In genomic region chr6:135073757-135074393, GRCh38 we compare ENCODE assay signal across 1 cellular context.
TF ChIP-seq lines count a peak whose summit lies in the region.

No MANE protein-coding gene starts in this region.

TF ChIP-seq in K562, 482 proteins besides CTCF, POLR2A, EP300 and RAD21 (continued from another document):
- TF ChIP-seq EGR1 (conservative IDR thresholded peaks at IDR 0.05) (peak; percentile 72), ATF7 (IDR thresholded peaks at IDR 0.05) (0 out of 2 replicates have a peak, but pooled peaks have one; percentile 19), SMARCE1 (IDR thresholded peaks at IDR 0.05) (peak; percentile 85; the same call in 1 of the 2 replicates), PRDM10 (IDR thresholded peaks at IDR 0.05; ENCODE audit: partially characterized antibody) (no peak), PHTF2 (CRISPR knock-in tag; IDR thresholded peaks at IDR 0.05) (no peak), GATAD2B (IDR thresholded peaks at IDR 0.05; ENCODE audit: borderline replicate concordance) (peak; percentile 90), PML (IDR thresholded peaks at IDR 0.05; ENCODE audit: low read length) (peak; percentile 80), PBX2 (CRISPR knock-in tag; IDR thresholded peaks at IDR 0.05; ENCODE audit: low read depth) (no peak), PBX2 (tag; conservative IDR thresholded peaks at IDR 0.05; ENCODE audit: low read depth) (peak; percentile 94), HDAC1 (IDR thresholded peaks at IDR 0.05) (peak in 1 of 2 experiments; percentile 39; a peak in 1 of 4 replicates), TCF7 (IDR thresholded peaks at IDR 0.05; ENCODE audit: borderline replicate concordance) (no peak), TEAD4 (IDR thresholded peaks at IDR 0.05; ENCODE audit: low read length) (peak; percentile 93), TEAD4 (CRISPR knock-in tag; IDR thresholded peaks at IDR 0.05; ENCODE audit: borderline replicate concordance) (no peak)
TF ChIP-seq in K562: peak in this region for 77.
